1 cellular context compared by ENCODE assay signal in genomic region chr1:154546264-154547043, GRCh38.
TF ChIP-seq lines count a peak whose summit lies in the region.

No MANE protein-coding gene starts in this region.

TF ChIP-seq in IMR-90, 13 proteins besides CTCF, POLR2A, EP300 and RAD21:
- TF ChIP-seq FOS (IDR thresholded peaks at IDR 0.05; ENCODE audit: low read depth, low read length) (no peak), RFX5 (IDR thresholded peaks at IDR 0.05; ENCODE audit: low read depth, low read length) (no peak), MAZ (IDR thresholded peaks at IDR 0.05; ENCODE audit: borderline replicate concordance, low read depth, low read length) (0 out of 2 replicates have a peak, but pooled peaks have one; percentile 9), SMC3 (IDR thresholded peaks at IDR 0.05; ENCODE audit: low read depth, low read length) (peak; percentile 86)
